29 cellular contexts compared by ENCODE assay signal in genomic region chr7:178444-178843, GRCh38. TPM values are rescaled to one million over a fixed set of nuclear protein-coding genes. Genes with fewer than 3 reads are reported as not detected.
"Had no signal": no experiment of that assay in that cellular context is flagged by ENCODE, and none has a peak within 500 bp of the region (broad histone marks: within the 10 kb centered on the region; RNA-seq: fewer than 3 reads in every experiment).

No MANE protein-coding gene starts in this region.

- H3K36me3 ChIP-seq: ascending aorta, breast epithelium, cardiac muscle cell, colonic mucosa had no signal

- ATAC-seq: activated CD4-positive, alpha-beta T cell treated with anti-CD3 and anti-CD28 coated beads for 36 hours; activated CD8-positive, alpha-beta T cell treated with anti-CD3 and anti-CD28 coated beads, Interleukin-2, amount 10 ng/mL, durations not matched to agents 7 days and 5 days; activated naive CD4-positive, alpha-beta T cell treated with anti-CD3 and anti-CD28 coated beads, Interleukin-2, amount 50 U/mL, for 72 hours; activated T-cell treated with anti-CD3 and anti-CD28 coated beads, Interleukin-2, amount 50 U/mL, for 72 hours had no signal

- H3K4me1 ChIP-seq: ascending aorta, breast epithelium, colonic mucosa had no signal

- H3K4me3 ChIP-seq: ascending aorta, breast epithelium, cardiac muscle cell, colonic mucosa had no signal

- H3K27me3 ChIP-seq: ascending aorta, breast epithelium, cardiac muscle cell, colonic mucosa had no signal

- FAIRE-seq: endometrium, endothelial cell of umbilical vein, frontal cortex had no signal

- DNase-seq: activated CD4-positive, alpha-beta memory T cell treated with anti-CD3 and anti-CD28 coated beads for 36 hours; activated CD4-positive, alpha-beta T cell treated with anti-CD3 and anti-CD28 coated beads for 36 hours; activated CD4-positive, alpha-beta T cell treated with anti-CD3 and anti-CD28 coated beads, Interleukin-2, amount 10 ng/mL, durations not matched to agents 24 days and 14 days; activated CD4-positive, CD25-positive, alpha-beta regulatory T cell; activated CD4-positive, CD25-positive, alpha-beta regulatory T cell treated with anti-CD3 and anti-CD28 coated beads, Interleukin-2, amount 50 U/mL, for 72 hours; activated CD8-positive, alpha-beta memory T cell treated with anti-CD3 and anti-CD28 coated beads, Interleukin-2, amount 50 U/mL, for 48 hours; activated CD8-positive, alpha-beta T cell treated with anti-CD3 and anti-CD28 coated beads, Interleukin-2, amount 10 ng/mL, durations not matched to agents 7 days and 5 days; activated gamma-delta T cell; activated naive CD4-positive, alpha-beta T cell; activated naive CD4-positive, alpha-beta T cell treated with anti-CD3 and anti-CD28 coated beads, Interleukin-2, amount 10 ng/mL, durations not matched to agents 7 days and 5 days; activated naive CD8-positive, alpha-beta T cell treated with anti-CD3 and anti-CD28 coated beads, Interleukin-2, amount 10 ng/mL, durations not matched to agents 7 days and 5 days; activated T-cell treated with anti-CD3 and anti-CD28 coated beads for 4 hours; activated T-cell treated with anti-CD3 and anti-CD28 coated beads, Interleukin-2, amount 50 U/mL, for 24 hours; activated T-cell treated with anti-CD3 and anti-CD28 coated beads, Interleukin-2, amount 50 U/mL, for 72 hours; central memory CD4-positive, alpha-beta T cell; cerebellar nuclear complex; effector CD8-positive, alpha-beta T cell; foreskin fibroblast; T-helper 2 cell had no signal

- H3K9me3 ChIP-seq: ascending aorta, breast epithelium, colonic mucosa had no signal

- H3K27ac ChIP-seq: ascending aorta, breast epithelium, cardiac muscle cell, colonic mucosa, epithelial cell of prostate had no signal

RNA-seq across cellular contexts. Expression of gene FAM20C, which starts 13.9 kb away (rescaled TPM):
- total RNA-seq: T-helper 1 cell treated with Interleukin-12 subunit alpha and Interleukin-12 subunit beta and Interleukin-4 antibody, amounts not matched to agents 30 ng/mL and 1 ng/mL, for 36 hours had no signal
